ENCODE assay signal across 1 cellular context in the genomic region with DNA sequence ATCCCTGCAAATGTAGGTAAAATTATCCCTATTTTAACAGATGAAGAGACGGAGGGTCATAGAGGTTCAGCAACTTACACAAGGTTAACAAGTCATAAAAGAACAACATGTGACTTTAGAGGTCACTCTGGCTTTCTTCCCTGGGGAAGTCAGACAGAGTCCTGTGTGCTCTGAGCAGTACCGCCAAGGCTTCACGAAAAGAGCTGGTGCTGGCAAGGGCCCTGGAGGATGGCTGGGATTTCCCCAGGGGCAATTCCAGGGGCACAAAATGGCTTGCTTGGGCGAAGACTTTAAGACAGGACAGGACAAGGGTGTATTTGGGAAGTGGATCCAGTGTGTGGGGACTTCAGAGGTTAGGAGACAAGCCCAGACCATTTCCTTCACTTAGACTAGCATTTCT.
TF ChIP-seq lines count a peak whose summit lies in the region.

No MANE protein-coding gene starts in this region.

TF ChIP-seq in GM23338, 12 proteins besides CTCF, POLR2A, EP300 and RAD21:
- TF ChIP-seq CREB1 (CRISPR knock-in tag; IDR thresholded peaks at IDR 0.05; ENCODE audit: low read depth): no peak
- no peak for TF ChIP-seq NANOG (IDR thresholded peaks at IDR 0.05; ENCODE audit: borderline replicate concordance)
- TF ChIP-seq ZNF114 (CRISPR knock-in tag; IDR thresholded peaks at IDR 0.05): no peak
- no peak for TF ChIP-seq JUNB (IDR thresholded peaks at IDR 0.05; ENCODE audit: unreplicated experiment)
- TF ChIP-seq, protein P1, sequence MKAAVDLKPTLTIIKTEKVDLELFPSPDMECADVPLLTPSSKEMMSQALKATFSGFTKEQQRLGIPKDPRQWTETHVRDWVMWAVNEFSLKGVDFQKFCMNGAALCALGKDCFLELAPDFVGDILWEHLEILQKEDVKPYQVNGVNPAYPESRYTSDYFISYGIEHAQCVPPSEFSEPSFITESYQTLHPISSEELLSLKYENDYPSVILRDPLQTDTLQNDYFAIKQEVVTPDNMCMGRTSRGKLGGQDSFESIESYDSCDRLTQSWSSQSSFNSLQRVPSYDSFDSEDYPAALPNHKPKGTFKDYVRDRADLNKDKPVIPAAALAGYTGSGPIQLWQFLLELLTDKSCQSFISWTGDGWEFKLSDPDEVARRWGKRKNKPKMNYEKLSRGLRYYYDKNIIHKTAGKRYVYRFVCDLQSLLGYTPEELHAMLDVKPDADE (IDR thresholded peaks at IDR 0.05): no peak
- TF ChIP-seq ZNF462 (CRISPR knock-in tag; IDR thresholded peaks at IDR 0.05): no peak
- TF ChIP-seq EZH2phosphoT487 (IDR thresholded peaks at IDR 0.05; ENCODE audit: unreplicated experiment): no peak
- no peak for TF ChIP-seq POLR2AphosphoS5 (IDR thresholded peaks at IDR 0.05; ENCODE audit: low read depth)
- TF ChIP-seq, protein P2, sequence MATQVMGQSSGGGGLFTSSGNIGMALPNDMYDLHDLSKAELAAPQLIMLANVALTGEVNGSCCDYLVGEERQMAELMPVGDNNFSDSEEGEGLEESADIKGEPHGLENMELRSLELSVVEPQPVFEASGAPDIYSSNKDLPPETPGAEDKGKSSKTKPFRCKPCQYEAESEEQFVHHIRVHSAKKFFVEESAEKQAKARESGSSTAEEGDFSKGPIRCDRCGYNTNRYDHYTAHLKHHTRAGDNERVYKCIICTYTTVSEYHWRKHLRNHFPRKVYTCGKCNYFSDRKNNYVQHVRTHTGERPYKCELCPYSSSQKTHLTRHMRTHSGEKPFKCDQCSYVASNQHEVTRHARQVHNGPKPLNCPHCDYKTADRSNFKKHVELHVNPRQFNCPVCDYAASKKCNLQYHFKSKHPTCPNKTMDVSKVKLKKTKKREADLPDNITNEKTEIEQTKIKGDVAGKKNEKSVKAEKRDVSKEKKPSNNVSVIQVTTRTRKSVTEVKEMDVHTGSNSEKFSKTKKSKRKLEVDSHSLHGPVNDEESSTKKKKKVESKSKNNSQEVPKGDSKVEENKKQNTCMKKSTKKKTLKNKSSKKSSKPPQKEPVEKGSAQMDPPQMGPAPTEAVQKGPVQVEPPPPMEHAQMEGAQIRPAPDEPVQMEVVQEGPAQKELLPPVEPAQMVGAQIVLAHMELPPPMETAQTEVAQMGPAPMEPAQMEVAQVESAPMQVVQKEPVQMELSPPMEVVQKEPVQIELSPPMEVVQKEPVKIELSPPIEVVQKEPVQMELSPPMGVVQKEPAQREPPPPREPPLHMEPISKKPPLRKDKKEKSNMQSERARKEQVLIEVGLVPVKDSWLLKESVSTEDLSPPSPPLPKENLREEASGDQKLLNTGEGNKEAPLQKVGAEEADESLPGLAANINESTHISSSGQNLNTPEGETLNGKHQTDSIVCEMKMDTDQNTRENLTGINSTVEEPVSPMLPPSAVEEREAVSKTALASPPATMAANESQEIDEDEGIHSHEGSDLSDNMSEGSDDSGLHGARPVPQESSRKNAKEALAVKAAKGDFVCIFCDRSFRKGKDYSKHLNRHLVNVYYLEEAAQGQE (IDR thresholded peaks at IDR 0.05; ENCODE audit: unreplicated experiment): no peak
- no peak for TF ChIP-seq STAT1 (IDR thresholded peaks at IDR 0.05; ENCODE audit: unreplicated experiment)
- TF ChIP-seq ZNF331 (CRISPR knock-in tag; IDR thresholded peaks at IDR 0.05; ENCODE audit: low read depth): no peak
- TF ChIP-seq EZH2 (IDR thresholded peaks at IDR 0.05; ENCODE audit: low read depth, unreplicated experiment): no peak
